ENCODE assay signal across 17 cellular contexts in the genomic region with DNA sequence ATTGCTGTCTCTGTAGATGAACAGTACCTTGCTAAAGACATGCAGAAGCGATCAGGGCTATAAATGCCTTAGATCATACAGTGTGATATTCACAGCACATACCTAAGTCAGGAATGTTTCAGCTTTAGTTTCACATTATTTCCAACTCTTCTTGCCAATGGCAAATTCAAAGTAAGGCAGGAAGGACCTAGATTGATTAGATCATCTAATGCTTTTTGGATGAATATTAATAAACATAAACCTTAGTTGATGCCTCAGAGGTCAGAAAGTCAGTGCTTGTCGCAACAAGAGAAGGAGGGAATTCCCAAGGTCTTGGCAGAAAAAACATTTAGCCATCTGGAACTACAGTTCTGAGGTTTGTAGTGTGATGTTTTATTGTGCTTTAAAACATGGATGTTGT.
DNase-seq lines count a peak whose midpoint lies in the region; TF ChIP-seq lines count a peak whose summit lies in the region.
"Had no signal": no experiment of that assay in that cellular context is flagged by ENCODE, and none has a peak within 500 bp of the region (broad histone marks: within the 10 kb centered on the region; RNA-seq: fewer than 3 reads in every experiment).

No MANE protein-coding gene starts in this region.

- H3K4me3 ChIP-seq in adipocyte (ENCODE audit: low read length) (peak overlapping the region; percentile 3), fibroblast of pulmonary artery (replicated peaks; ENCODE audit: low read depth, low read length) (no peak overlapping the region), rectal smooth muscle tissue (ENCODE audit: low read length) (no peak overlapping the region), stomach (no peak overlapping the region)
- H3K4me3 ChIP-seq: adrenal gland, colonic mucosa, left lung had no signal

- H3K27ac ChIP-seq in rectal smooth muscle tissue (ENCODE audit: low read depth, low read length) (peak overlapping the region; percentile 23), stomach (no peak overlapping the region)
- H3K27ac ChIP-seq: adrenal gland, colonic mucosa, left lung had no signal

- H3K27me3 ChIP-seq in adipocyte (replicated peaks; ENCODE audit: control insufficient read depth, insufficient read depth, low read length) (no peaks in the 10 kb centered on the region), rectal smooth muscle tissue (ENCODE audit: control insufficient read depth, insufficient read depth, low read length) (no peaks in the 10 kb centered on the region), stomach (no peaks in the 10 kb centered on the region)
- H3K27me3 ChIP-seq: adrenal gland, colonic mucosa, left lung had no signal

- H3K9me3 ChIP-seq in adipocyte (ENCODE audit: control insufficient read depth, low read length), result no peaks in the 10 kb centered on the region
- H3K9me3 ChIP-seq in stomach, result no peaks in the 10 kb centered on the region
- H3K9me3 ChIP-seq: adrenal gland, colonic mucosa, left lung had no signal

- intact Hi-C loops in stomach (cut with DNase I; ENCODE audit: low total_unique reads), result no loop called here

- no peak for TF ChIP-seq POLR2A in stomach (IDR thresholded peaks at IDR 0.05)

- DNase-seq in GM04503 (ENCODE audit: low read depth), result peak; percentile 81
- DNase-seq in adipocyte (ENCODE audit: low read depth), result peak; percentile 53
- peak; percentile 61 for DNase-seq in fibroblast of pulmonary artery (ENCODE audit: low read depth)
- no peak for DNase-seq in stimulated activated CD4-positive, alpha-beta T cell treated with anti-CD3 and anti-CD28 coated beads, Interleukin-15, amount 100 ng/mL, for 24 hours
- no peak for DNase-seq in NCI-H1436 treated with DMSO at 0.1 percent for 48 hours (lab: John Stamatoyannopoulos, UW)
- no peak for DNase-seq in SIG-M5 (lab: John Stamatoyannopoulos, UW)
- DNase-seq in stomach, result no peak
- DNase-seq: activated CD8-positive, alpha-beta T cell treated with anti-CD3 and anti-CD28 coated beads, Interleukin-2, amount 10 ng/mL, durations not matched to agents 7 days and 5 days; adrenal gland; colonic mucosa; DMS79 treated with DMSO at 0.1 percent for 48 hours; H7; left lung; natural killer cell; NCI-H748 treated with DMSO at 0.1 percent for 48 hours; stimulated activated CD4-positive, alpha-beta T cell treated with anti-CD3 and anti-CD28 coated beads, Interleukin-2, amount 100 ng/mL, for 24 hours had no signal

- peaks cover 15% of the 10 kb centered on the region for H3K4me1 ChIP-seq in adipocyte (ENCODE audit: control insufficient read depth, insufficient read depth, low read length)
- no peaks in the 10 kb centered on the region for H3K4me1 ChIP-seq in rectal smooth muscle tissue (ENCODE audit: control insufficient read depth, insufficient read depth, low read length)
- H3K4me1 ChIP-seq in stomach, result peaks cover 0 to 15% (median 2%) of the 10 kb centered on the region in 4 donors
- H3K4me1 ChIP-seq: colonic mucosa had no signal

- H3K36me3 ChIP-seq in adipocyte (ENCODE audit: control insufficient read depth, insufficient read depth, low read length, severe bottlenecking) (no peaks in the 10 kb centered on the region), rectal smooth muscle tissue (ENCODE audit: control insufficient read depth, insufficient read depth, low read length) (no peaks in the 10 kb centered on the region), stomach (no peaks in the 10 kb centered on the region)
- H3K36me3 ChIP-seq: adrenal gland, colonic mucosa, left lung had no signal

- WGBS in stomach, 5 donors, result 55 to 80% (median 73%) methylated on average over 2 of the region's 2 CpGs

- H3K9ac ChIP-seq in adipocyte (ENCODE audit: low read length), result no peak overlapping the region
- H3K9ac ChIP-seq in rectal smooth muscle tissue (ENCODE audit: low read length), result no peak overlapping the region

- no peak for TF ChIP-seq EP300 in stomach (IDR thresholded peaks at IDR 0.05)

- TF ChIP-seq CTCF in fibroblast of pulmonary artery (IDR thresholded peaks at IDR 0.05; ENCODE audit: low read length, missing control alignments) (no peak), stomach (IDR thresholded peaks at IDR 0.05) (no peak)

Comparison
In these comparisons a context has a peak if more than half of its experiments do, and no peak if none do; other contexts are left out.
1. DNase-seq: peak in GM04503 (single experiment), adipocyte (single experiment) and fibroblast of pulmonary artery (single experiment); none in stimulated activated CD4-positive, alpha-beta T cell treated with anti-CD3 and anti-CD28 coated beads, Interleukin-15, amount 100 ng/mL, for 24 hours (single experiment), NCI-H1436 treated with DMSO at 0.1 percent for 48 hours (single experiment), SIG-M5 (single experiment) and stomach (single experiment).